In the genomic region with DNA sequence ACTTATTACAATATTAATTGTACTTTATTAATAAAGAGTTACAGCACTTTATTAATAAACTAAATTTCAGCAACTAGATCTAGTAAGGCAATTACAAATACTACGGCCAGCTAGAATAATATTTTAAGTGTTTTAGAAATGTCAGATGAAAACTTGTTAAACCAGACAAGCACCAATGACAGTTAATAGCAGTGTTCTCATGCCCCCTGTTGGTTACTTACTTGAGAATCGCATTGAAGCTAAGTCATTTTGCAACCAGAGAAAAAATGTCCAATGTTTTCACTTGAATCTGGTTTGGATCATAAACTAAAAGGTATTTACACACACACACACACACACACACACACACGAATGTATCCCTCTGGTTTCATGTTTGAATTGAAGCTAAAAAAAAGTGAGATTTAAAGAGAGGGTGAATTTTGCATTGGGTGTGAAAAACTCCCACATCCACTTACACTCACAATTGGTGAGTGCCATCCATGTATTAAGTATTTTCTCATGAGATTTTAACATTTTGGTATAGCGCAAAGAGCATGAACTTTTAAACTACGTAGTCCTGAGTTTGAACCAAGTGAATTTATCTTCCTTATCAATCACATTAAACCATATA, we compare ENCODE assay signal across 9 cellular contexts.
DNase-seq lines count a peak whose midpoint lies in the region; ATAC-seq, FAIRE-seq and TF ChIP-seq lines count a peak whose summit lies in the region.
"Had no signal": no experiment of that assay in that cellular context is flagged by ENCODE, and none has a peak within 500 bp of the region (broad histone marks: within the 10 kb centered on the region; RNA-seq: fewer than 3 reads in every experiment).

No MANE protein-coding gene starts in this region.

- H3K9ac ChIP-seq in kidney (ENCODE audit: low read length in 2 of 2) = no peak overlapping the region

- no peaks in the 10 kb centered on the region for H3K4me1 ChIP-seq in kidney (ENCODE audit: control insufficient read depth in 1 of 2, insufficient read depth in 1 of 2, low read depth in 1 of 2, low read length in 2 of 2)
- H3K4me1 ChIP-seq: SJSA1 had no signal

- intact Hi-C loops in kidney (cut with DNase I) = no loop called here

- peak; percentile 62 for FAIRE-seq in kidney (lab: Jason Lieb, UNC)

- TF ChIP-seq CTCF in GM12864 (IDR thresholded peaks at IDR 0.05; ENCODE audit: low read depth, low read length, missing control alignments) (peak; percentile 13), kidney (IDR thresholded peaks at IDR 0.05; ENCODE audit: borderline replicate concordance, extremely low read depth, insufficient read depth) (peak; percentile 38)

- H3K4me3 ChIP-seq in GM12864 (ENCODE audit: low read depth, low read length) (no peak overlapping the region), kidney (ENCODE audit: low read length in 2 of 2) (no peak overlapping the region)
- H3K4me3 ChIP-seq: SJSA1 had no signal

- H3K9me3 ChIP-seq in kidney (ENCODE audit: control insufficient read depth in 1 of 2, low read length in 2 of 2) = no peaks in the 10 kb centered on the region
- H3K9me3 ChIP-seq: SJSA1 had no signal

- no peaks in the 10 kb centered on the region for H3K36me3 ChIP-seq in kidney (ENCODE audit: control insufficient read depth in 1 of 2, insufficient read depth in 2 of 2, low read length in 2 of 2)
- H3K36me3 ChIP-seq: SJSA1 had no signal

- ATAC-seq in HG03457 (IDR thresholded peaks at IDR 0.05; ENCODE audit: unreplicated experiment) (no peak), GM19455 (IDR thresholded peaks at IDR 0.05; ENCODE audit: unreplicated experiment) (no peak), GM21825 (IDR thresholded peaks at IDR 0.05; ENCODE audit: unreplicated experiment) (no peak)

- DNase-seq in GM12864 (ENCODE audit: low read depth) (no peak), NCI-H1048 (lab: John Stamatoyannopoulos, UW) (peak; percentile 55), SW480 (ENCODE audit: low spot score) (peak; percentile 37), kidney (no peak)
- no peak for DNase-seq in activated CD4-positive, CD25-positive, alpha-beta regulatory T cell treated with anti-CD3 and anti-CD28 coated beads, Interleukin-2, amount 50 U/mL, for 72 hours

- H3K27ac ChIP-seq in kidney (ENCODE audit: low read depth in 2 of 2, low read length in 2 of 2) = no peak overlapping the region
- H3K27ac ChIP-seq: SJSA1 had no signal

Comparison
In these comparisons a context has a peak if more than half of its experiments do, and no peak if none do; other contexts are left out.
1. DNase-seq: peak in NCI-H1048 (single experiment) and SW480 (single experiment); none in GM12864 (single experiment), kidney (single experiment) and activated CD4-positive, CD25-positive, alpha-beta regulatory T cell treated with anti-CD3 and anti-CD28 coated beads, Interleukin-2, amount 50 U/mL, for 72 hours (single experiment).